Comparison of ENCODE assay signal across 8 cellular contexts in the genomic region with DNA sequence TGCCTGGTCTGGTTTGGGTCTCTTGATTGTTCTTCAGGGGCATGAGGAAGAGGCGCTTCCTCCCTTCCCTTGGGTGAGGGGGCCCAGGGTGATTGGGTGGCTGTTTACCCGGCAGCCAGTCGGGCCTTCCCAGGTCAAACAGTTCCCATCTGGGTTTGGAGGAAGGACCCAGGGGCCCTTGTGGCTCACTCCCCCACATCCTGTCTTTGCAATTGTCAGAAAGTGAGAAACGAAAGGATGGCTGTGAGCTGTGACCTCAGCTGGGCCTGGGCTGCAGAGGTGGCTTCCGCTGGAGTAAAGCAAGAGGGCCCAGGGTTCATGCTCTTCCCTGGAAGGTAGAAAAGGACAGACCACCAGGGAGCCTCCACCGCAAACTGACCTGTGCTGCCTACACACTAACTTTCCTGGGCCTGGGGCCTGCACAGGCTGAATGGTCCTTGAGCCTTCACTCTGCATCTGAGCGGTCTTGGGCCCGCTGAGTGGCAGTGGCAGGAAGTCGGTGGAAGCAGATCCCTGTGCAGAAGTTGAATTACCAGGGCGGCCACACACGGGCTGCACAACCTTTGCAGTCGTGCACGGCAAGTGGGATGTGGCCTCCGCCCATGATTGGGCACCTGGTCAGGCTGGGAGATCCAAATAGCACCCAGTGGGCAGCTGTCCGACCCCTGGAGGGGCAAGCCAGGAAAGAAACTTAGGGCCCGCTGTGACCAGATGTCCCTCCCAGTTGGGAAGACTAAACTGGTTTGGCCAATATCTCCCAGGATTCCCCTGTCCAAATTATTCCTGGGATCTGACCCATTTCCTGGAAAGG. TPM values are rescaled to one million over a fixed set of nuclear protein-coding genes. Genes with fewer than 3 reads are reported as not detected.
A peak's percentile ranks its signal among the peaks of the same experiment; 100 is the strongest.
DNase-seq lines count a peak whose midpoint lies in the region; ATAC-seq, FAIRE-seq and TF ChIP-seq lines count a peak whose summit lies in the region.

No MANE protein-coding gene starts in this region.

- ATAC-seq in HG02571 (IDR thresholded peaks at IDR 0.05; ENCODE audit: unreplicated experiment) = peak; percentile 47
- ATAC-seq in RWPE2 (ENCODE audit: low read depth) = peak; percentile 1; the same call in 1 of the 3 replicates
- ATAC-seq in activated naive CD8-positive, alpha-beta T cell treated with anti-CD3 and anti-CD28 coated beads, Interleukin-2, amount 50 U/mL, for 24 hours = peak; percentile 71

- H3K4me3 Mint-ChIP-seq in activated naive CD8-positive, alpha-beta T cell treated with anti-CD3 and anti-CD28 coated beads, Interleukin-2, amount 50 U/mL, for 24 hours = peak overlapping the region; percentile 58

- peak overlapping the region; percentile 87 for H3K27ac Mint-ChIP-seq in activated naive CD8-positive, alpha-beta T cell treated with anti-CD3 and anti-CD28 coated beads, Interleukin-2, amount 50 U/mL, for 24 hours

- H3K4me3 ChIP-seq in RWPE2 (ENCODE audit: severe bottlenecking) (no peak overlapping the region), small intestine (ENCODE audit: low read depth in 1 of 2, low read length in 2 of 2) (no peak overlapping the region)

- H3K27me3 ChIP-seq in RWPE2 (ENCODE audit: insufficient read depth, poor library complexity, severe bottlenecking) (no peaks in the 10 kb centered on the region), small intestine (ENCODE audit: control insufficient read depth in 2 of 2, insufficient read depth in 2 of 2, low read length in 2 of 2) (no peaks in the 10 kb centered on the region)

- DNase-seq in GM12891 (ENCODE audit: insufficient read length, low spot score) (peak; percentile 75), RWPE2 (ENCODE audit: low spot score) (no peak), small intestine (peak; percentile 67), AG20443 (ENCODE audit: low spot score) (no peak), NCI-H2081 (lab: John Stamatoyannopoulos, UW) (no peak), NCI-H1694 treated with DMSO at 0.1 percent for 48 hours (lab: John Stamatoyannopoulos, UW) (no peak)
- DNase-seq in activated naive CD8-positive, alpha-beta T cell treated with anti-CD3 and anti-CD28 coated beads, Interleukin-2, amount 50 U/mL, for 24 hours = peak; percentile 78

- FAIRE-seq in GM12891 (lab: Jason Lieb, UNC) (peak; percentile 97), small intestine (lab: Jason Lieb, UNC) (no peak)

- H3K36me3 ChIP-seq in RWPE2 (ENCODE audit: low read depth) (peaks cover 52% of the 10 kb centered on the region), small intestine (ENCODE audit: control insufficient read depth in 2 of 2, insufficient read depth in 2 of 2, low read length in 2 of 2) (peaks cover 2 to 17% of the 10 kb centered on the region in 2 donors)

- H3K27me3 Mint-ChIP-seq in activated naive CD8-positive, alpha-beta T cell treated with anti-CD3 and anti-CD28 coated beads, Interleukin-2, amount 50 U/mL, for 24 hours = no peaks in the 10 kb centered on the region

- H3K9me3 ChIP-seq in RWPE2 (ENCODE audit: severe bottlenecking) (no peaks in the 10 kb centered on the region), small intestine (ENCODE audit: control insufficient read depth, low read depth) (no peaks in the 10 kb centered on the region)

- H3K36me3 Mint-ChIP-seq in activated naive CD8-positive, alpha-beta T cell treated with anti-CD3 and anti-CD28 coated beads, Interleukin-2, amount 50 U/mL, for 24 hours (ENCODE audit: low read depth) = peaks cover 42% of the 10 kb centered on the region

- no peak overlapping the region for H3K27ac ChIP-seq in RWPE2 (ENCODE audit: poor library complexity, severe bottlenecking)
- H3K27ac ChIP-seq in small intestine (ENCODE audit: low read depth in 1 of 2, low read length in 1 of 2) = peak overlapping the region; percentile 30 to 53

- H3K4me1 ChIP-seq in RWPE2 (ENCODE audit: insufficient read depth, poor library complexity, severe bottlenecking) = no peaks in the 10 kb centered on the region
- peaks cover 5 to 9% of the 10 kb centered on the region in 2 donors for H3K4me1 ChIP-seq in small intestine (ENCODE audit: control insufficient read depth in 2 of 2, insufficient read depth in 1 of 2, low read depth in 1 of 2, low read length in 1 of 2)

- TF ChIP-seq POLR2A in GM12891 (IDR thresholded peaks at IDR 0.05; ENCODE audit: low read depth, low read length) = peak; percentile 84; the same call in 1 of the 2 replicates

- no peak for TF ChIP-seq CTCF in RWPE2 (IDR thresholded peaks at IDR 0.05; ENCODE audit: poor library complexity, severe bottlenecking)

- H3K4me1 Mint-ChIP-seq in activated naive CD8-positive, alpha-beta T cell treated with anti-CD3 and anti-CD28 coated beads, Interleukin-2, amount 50 U/mL, for 24 hours = peaks cover 97% of the 10 kb centered on the region

- 52 to 65% (median 55%) methylated on average over 16 of the region's 16 CpGs for WGBS in small intestine, 3 donors

- H3K9me3 Mint-ChIP-seq in activated naive CD8-positive, alpha-beta T cell treated with anti-CD3 and anti-CD28 coated beads, Interleukin-2, amount 50 U/mL, for 24 hours = no peaks in the 10 kb centered on the region

TF ChIP-seq in GM12891, 5 proteins besides CTCF, POLR2A, EP300 and RAD21:
- TF ChIP-seq TAF1 (IDR thresholded peaks at IDR 0.05; ENCODE audit: low read depth, low read length) (no peak), POU2F2 (IDR thresholded peaks at IDR 0.05; ENCODE audit: low read depth, low read length) (peak; percentile 82), PAX5 (IDR thresholded peaks at IDR 0.05; ENCODE audit: insufficient read depth, low read length, severe bottlenecking) (no peak), POLR2AphosphoS5 (IDR thresholded peaks at IDR 0.05; ENCODE audit: low read depth, low read length) (peak; percentile 97), SPI1 (IDR thresholded peaks at IDR 0.05; ENCODE audit: low read depth, low read length) (peak; percentile 47; the same call in 1 of the 2 replicates)

RNA-seq across cellular contexts. Expression of a gene that starts 5.3 kb away (rescaled TPM):
- 466 TPM for polyA plus RNA-seq in GM12891 (2012; ENCODE audit: low read depth, missing spikeins)
- polyA plus RNA-seq in small intestine = 10 to 100 TPM in 1 of 3 donors, 1 to 10 TPM in 1, under 1 TPM in 1; 0.45 to 10.5 (median 8.9) TPM

RNA-seq across cellular contexts. Expression of a gene that starts 11.2 kb away (rescaled TPM):
- 125 TPM for polyA plus RNA-seq in GM12891 (2012; ENCODE audit: low read depth, missing spikeins)
- polyA plus RNA-seq in small intestine = 100 to 1,000 TPM in 2 of 3 donors, 10 to 100 TPM in 1; 55.3 to 120 (median 118) TPM

RNA-seq across cellular contexts. Expression of a gene that starts 11.7 kb away (rescaled TPM):
- polyA plus RNA-seq in GM12891 (2012; ENCODE audit: low read depth, missing spikeins) = 7,698 TPM
- 1,000 to 10,000 TPM; 2,031 to 3,349 (median 3,107) TPM for polyA plus RNA-seq in small intestine

RNA-seq across cellular contexts. Expression of a gene that starts 26.9 kb away (rescaled TPM):
- polyA plus RNA-seq in GM12891 (2012; ENCODE audit: low read depth, missing spikeins) = not detected
- polyA plus RNA-seq in small intestine = not detected

RNA-seq across cellular contexts. Expression of a gene that starts 27.3 kb away (rescaled TPM):
- not detected for polyA plus RNA-seq in GM12891 (2012; ENCODE audit: low read depth, missing spikeins)
- polyA plus RNA-seq in small intestine = not detected

Comparison
In these comparisons a context has a peak if more than half of its experiments do, and no peak if none do; other contexts are left out.
1. DNase-seq: peak in GM12891 (single experiment), activated naive CD8-positive, alpha-beta T cell treated with anti-CD3 and anti-CD28 coated beads, Interleukin-2, amount 50 U/mL, for 24 hours (single experiment) and small intestine (single experiment); none in RWPE2 (single experiment), AG20443 (single experiment), NCI-H2081 (0 of 2) and NCI-H1694 treated with DMSO at 0.1 percent for 48 hours (single experiment).
2. ATAC-seq: peak in every context shown above with its lines; median percentile 71 in activated naive CD8-positive, alpha-beta T cell treated with anti-CD3 and anti-CD28 coated beads, Interleukin-2, amount 50 U/mL, for 24 hours; 47 in HG02571; 1 in RWPE2.